Comparison of ENCODE assay signal across 10 cellular contexts in the genomic region with DNA sequence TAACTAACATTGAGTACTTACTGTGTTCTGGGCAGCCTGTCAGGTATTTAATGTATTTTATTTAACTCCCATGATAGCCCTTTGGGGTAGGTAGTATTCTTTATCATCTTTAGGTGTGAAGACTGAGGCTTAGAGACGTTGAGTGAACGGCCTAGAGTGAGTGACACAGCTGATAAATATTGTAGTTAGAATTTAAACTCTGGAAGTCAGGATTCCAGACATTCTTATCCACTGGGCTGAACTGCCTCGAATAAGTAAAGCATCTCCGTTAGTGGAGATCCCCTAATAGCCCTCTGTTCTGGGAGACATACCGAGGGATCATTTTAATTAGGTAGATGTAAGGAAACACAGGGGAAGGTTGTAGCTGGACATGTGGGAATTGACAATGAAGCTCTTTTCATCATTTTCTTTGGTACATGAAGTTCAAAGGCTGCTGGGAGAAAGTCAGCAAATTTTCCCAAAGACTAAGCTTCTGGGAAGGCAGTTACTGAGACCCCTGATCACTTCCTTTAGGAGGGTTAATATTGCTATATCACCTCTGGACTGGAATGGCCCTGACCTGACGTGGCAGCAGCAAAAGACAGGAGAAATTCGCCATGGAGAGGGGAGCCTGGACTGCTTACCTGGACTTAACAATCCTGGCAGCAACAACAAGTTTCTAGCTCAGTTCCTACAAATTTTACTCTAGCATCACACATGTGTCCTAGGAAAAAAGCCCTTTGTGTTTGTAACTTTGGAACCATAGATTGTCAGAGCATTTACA. TPM values are rescaled to one million over a fixed set of nuclear protein-coding genes. Genes with fewer than 3 reads are reported as not detected.
A peak's percentile ranks its signal among the peaks of the same experiment; 100 is the strongest.
DNase-seq lines count a peak whose midpoint lies in the region; ATAC-seq and TF ChIP-seq lines count a peak whose summit lies in the region.
"Had no signal": no experiment of that assay in that cellular context is flagged by ENCODE, and none has a peak within 500 bp of the region (broad histone marks: within the 10 kb centered on the region; RNA-seq: fewer than 3 reads in every experiment).

No MANE protein-coding gene starts in this region.

- no peak overlapping the region for H2BK20ac ChIP-seq in IMR-90 (ENCODE audit: low read depth, low read length)

- no peaks in the 10 kb centered on the region for H3K79me1 ChIP-seq in IMR-90 (ENCODE audit: low read depth in 1 of 2, low read length in 2 of 2)

- H4K20me1 ChIP-seq in IMR-90 (ENCODE audit: insufficient read depth, low read length): no peaks in the 10 kb centered on the region

- peak overlapping the region; percentile 57 for H3K4me3 Mint-ChIP-seq in CD8-positive, alpha-beta T cell
- H3K4me3 Mint-ChIP-seq in neural crest cell: peak overlapping the region; percentile 50
- H3K4me3 Mint-ChIP-seq in effector memory CD8-positive, alpha-beta T cell: no peak overlapping the region

- H4K5ac ChIP-seq in IMR-90 (ENCODE audit: low read depth, low read length): no peak overlapping the region

- TF ChIP-seq RAD21 in IMR-90 (IDR thresholded peaks at IDR 0.05; ENCODE audit: low read length): no peak

- intact Hi-C loops in CD8-positive, alpha-beta T cell (cut with DNase I, micrococcal nuclease): loop anchor here (1.0 to 10.0 kb wide), 8 partner anchors 12 to 1054 kb away; partner anchors contain the start of genes CLASP2 (in 2 of the 2) and PDCD6IP (in 1 of the 2)
- intact Hi-C loops in IMR-90 (cut with micrococcal nuclease) (loop anchor here (1.0 to 10.0 kb wide), 4 partner anchors 150 to 840 kb away; no protein-coding TSS in a partner anchor), dorsolateral prefrontal cortex (cut with DNase I) (loop anchor here (5.0 kb wide), 2 partner anchors 69 to 149 kb away; partner anchors contain the start of gene CLASP2 (in 1 of the 2))

- H3K4me1 ChIP-seq in CD8-positive, alpha-beta T cell (ENCODE audit: insufficient read depth, low read length): no peaks in the 10 kb centered on the region
- H3K4me1 ChIP-seq in IMR-90 (ENCODE audit: control insufficient read depth, insufficient read depth, low read length): peaks cover 2% of the 10 kb centered on the region

- H3K27ac Mint-ChIP-seq in CD8-positive, alpha-beta T cell: no peak overlapping the region
- no peak overlapping the region for H3K27ac Mint-ChIP-seq in neural crest cell (ENCODE audit: unreplicated experiment)
- H3K27ac Mint-ChIP-seq in effector memory CD8-positive, alpha-beta T cell: no peak overlapping the region

- TF ChIP-seq CTCF in CD8-positive, alpha-beta T cell (IDR thresholded peaks at IDR 0.05): no peak
- TF ChIP-seq CTCF in IMR-90 (conservative IDR thresholded peaks at IDR 0.05; ENCODE audit: low read depth, low read length): no peak
- no peak for TF ChIP-seq CTCF in dorsolateral prefrontal cortex (IDR thresholded peaks at IDR 0.05 in 54 of 56, conservative IDR thresholded peaks at IDR 0.05 in 2 of 56; ENCODE audit: low read depth in 1 of 56, partially characterized antibody in 56 of 56)
- no peak for TF ChIP-seq CTCF in neural crest cell (conservative IDR thresholded peaks at IDR 0.05)

- H3K27me3 ChIP-seq in CD8-positive, alpha-beta T cell (ENCODE audit: insufficient read depth, low read length): no peaks in the 10 kb centered on the region
- H3K27me3 ChIP-seq in IMR-90 (ENCODE audit: control insufficient read depth, insufficient read depth, low read length) (no peaks in the 10 kb centered on the region), dorsolateral prefrontal cortex (no peaks in the 10 kb centered on the region)
- H3K27me3 ChIP-seq: tibial nerve had no signal

- no peak overlapping the region for H3K4me3 ChIP-seq in CD8-positive, alpha-beta T cell (ENCODE audit: low read depth, low read length)
- no peak overlapping the region for H3K4me3 ChIP-seq in IMR-90 (ENCODE audit: insufficient read depth, low read depth, low read length)
- peak overlapping the region; percentile 18 to 72 (median 52) for H3K4me3 ChIP-seq in dorsolateral prefrontal cortex

- no peak for ATAC-seq in CD8-positive, alpha-beta T cell
- ATAC-seq in IMR-90 (ENCODE audit: low read depth): peak; percentile 44
- ATAC-seq in effector memory CD8-positive, alpha-beta T cell (replicated peaks): no peak
- no peak for ATAC-seq in GM18520 (IDR thresholded peaks at IDR 0.05; ENCODE audit: unreplicated experiment)
- no peak for ATAC-seq in HG02885 (IDR thresholded peaks at IDR 0.05; ENCODE audit: poor library complexity, unreplicated experiment)

- H2AFZ ChIP-seq in IMR-90 (replicated peaks; ENCODE audit: low read length, poor library complexity): peak overlapping the region; percentile 79

- H4K91ac ChIP-seq in IMR-90 (ENCODE audit: insufficient read depth, low read depth, low read length): no peak overlapping the region

- no peak for DNase-seq in CD8-positive, alpha-beta T cell
- DNase-seq in IMR-90: no peak
- no peak for DNase-seq in dorsolateral prefrontal cortex
- no peak for DNase-seq in neural crest cell (ENCODE audit: low read depth, low spot score)
- no peak for DNase-seq in inferior parietal cortex (ENCODE audit: extremely low spot score)
- DNase-seq in effector memory CD8-positive, alpha-beta T cell: no peak
- DNase-seq: GOT3 had no signal

- no peak overlapping the region for H3K23ac ChIP-seq in IMR-90 (ENCODE audit: low read depth, low read length)

- H3K27me3 Mint-ChIP-seq in CD8-positive, alpha-beta T cell (ENCODE audit: low read depth): peaks cover 18% of the 10 kb centered on the region
- peaks cover 30% of the 10 kb centered on the region for H3K27me3 Mint-ChIP-seq in neural crest cell (ENCODE audit: low read depth)
- H3K27me3 Mint-ChIP-seq in effector memory CD8-positive, alpha-beta T cell: peaks cover 0 to 14% of the 10 kb centered on the region in 2 donors

- H3K9me3 ChIP-seq in CD8-positive, alpha-beta T cell (ENCODE audit: low read length): no peaks in the 10 kb centered on the region
- H3K9me3 ChIP-seq in IMR-90 (ENCODE audit: control insufficient read depth, insufficient read depth, low read length): no peaks in the 10 kb centered on the region
- H3K9me3 ChIP-seq: tibial nerve had no signal

- H3K9ac ChIP-seq in IMR-90 (ENCODE audit: low read depth, low read length): no peak overlapping the region

- BruUV-seq in IMR-90 (replicated peaks; lab: Mats Ljungman, UMichigan): no TSS peak

- H2AK9ac ChIP-seq in IMR-90 (replicated peaks; ENCODE audit: low read depth, low read length, poor library complexity): no peak overlapping the region

- peak overlapping the region; percentile 3; the same call in 1 of the 2 replicates for H3K14ac ChIP-seq in IMR-90 (replicated peaks; ENCODE audit: low read depth, low read length)

- H4K8ac ChIP-seq in IMR-90 (ENCODE audit: low read depth in 2 of 2, low read length in 2 of 2): 0 out of 4 replicates have a peak overlapping the region, but pooled peaks of 1 of the 2 experiments have one; percentile 48

- POLR2A ChIA-PET in CD8-positive, alpha-beta T cell (lab: Charles Lee): interaction anchor here (1.2 to 1.7 kb wide), 2 partner anchors 8 to 655 kb away, joined by 3 to 6 read pairs; no protein-coding TSS in a partner anchor
- POLR2A ChIA-PET in IMR-90 (lab: Charles Lee; ENCODE audit: unreplicated experiment): interaction anchor here (0.6 kb wide), 2 partner anchors 49 to 71 kb away, joined by 3 to 4 read pairs; no protein-coding TSS in a partner anchor

- H3K9me1 ChIP-seq in IMR-90 (ENCODE audit: insufficient read depth, low read length): peaks cover 1% of the 10 kb centered on the region; the same call in 1 of the 2 replicates

- H3K36me3 ChIP-seq in CD8-positive, alpha-beta T cell (ENCODE audit: insufficient read depth, low read length): no peaks in the 10 kb centered on the region
- no peaks in the 10 kb centered on the region for H3K36me3 ChIP-seq in IMR-90 (ENCODE audit: control insufficient read depth, insufficient read depth, low read length)
- H3K36me3 ChIP-seq: tibial nerve had no signal

- H2AK5ac ChIP-seq in IMR-90 (ENCODE audit: low read depth, low read length): no peak overlapping the region

- H3K4me2 ChIP-seq in IMR-90 (ENCODE audit: low read depth, low read length): peak overlapping the region; percentile 80; the same call in 1 of the 2 replicates

- WGBS in IMR-90 (ENCODE audit: extremely low coverage in 2 of 2, insufficient read length in 1 of 2), 2 experiments: no CpG with 5 or more reads among the region's 7 CpGs

- no peaks in the 10 kb centered on the region for H3K36me3 Mint-ChIP-seq in CD8-positive, alpha-beta T cell
- no peaks in the 10 kb centered on the region for H3K36me3 Mint-ChIP-seq in neural crest cell (ENCODE audit: low read depth)
- no peaks in the 10 kb centered on the region for H3K36me3 Mint-ChIP-seq in effector memory CD8-positive, alpha-beta T cell (ENCODE audit: insufficient read depth)

- CTCF ChIA-PET in CD8-positive, alpha-beta T cell (lab: Charles Lee): interaction anchor here (0.5 to 5.1 kb wide), 45 partner anchors 8 to 1051 kb away, joined by 3 to 44 read pairs (median 4); partner anchors contain the start of genes PDCD6IP and UBP1
- CTCF ChIA-PET in IMR-90 (lab: Yijun Ruan, JAX): interaction anchor here (0.5 to 1.8 kb wide), 16 partner anchors 8 to 1027 kb away, joined by 3 to 12 read pairs (median 3); partner anchors contain the start of gene PDCD6IP

- in situ Hi-C loops in IMR-90 (cut with MboI; ENCODE audit: low sequenced_read_pairs): loop anchor here (5.0 to 25.0 kb wide), 3 partner anchors 149 to 824 kb away; partner anchors contain the start of gene CCR4

- no peak overlapping the region for H2BK120ac ChIP-seq in IMR-90 (ENCODE audit: low read depth, low read length)

- peak overlapping the region; percentile 4; the same call in 1 of the 3 replicates for H2BK15ac ChIP-seq in IMR-90 (ENCODE audit: low read depth, low read length)

- H3K56ac ChIP-seq in IMR-90 (ENCODE audit: extremely low read depth, insufficient read depth, low read length): no peak overlapping the region

- no peak overlapping the region for H2BK5ac ChIP-seq in IMR-90 (ENCODE audit: low read depth, low read length, poor library complexity, severe bottlenecking)

- no peaks in the 10 kb centered on the region for H3K9me3 Mint-ChIP-seq in CD8-positive, alpha-beta T cell
- no peaks in the 10 kb centered on the region for H3K9me3 Mint-ChIP-seq in neural crest cell
- no peaks in the 10 kb centered on the region for H3K9me3 Mint-ChIP-seq in effector memory CD8-positive, alpha-beta T cell

- TF ChIP-seq POLR2A in IMR-90 (IDR thresholded peaks at IDR 0.05; ENCODE audit: low read depth, low read length): no peak

- no peak overlapping the region for H3K4ac ChIP-seq in IMR-90 (ENCODE audit: low read depth, low read length)

- dilution Hi-C loops in IMR-90 (cut with HindIII; ENCODE audit: low sequenced_read_pairs, unreplicated experiment): no loop called here

- H3K18ac ChIP-seq in IMR-90 (ENCODE audit: low read depth, low read length): no peak overlapping the region

- H3K27ac ChIP-seq in CD8-positive, alpha-beta T cell (ENCODE audit: low read depth, low read length): no peak overlapping the region
- H3K27ac ChIP-seq in IMR-90 (ENCODE audit: insufficient read depth, low read length): no peak overlapping the region
- no peak overlapping the region for H3K27ac ChIP-seq in dorsolateral prefrontal cortex
- H3K27ac ChIP-seq: tibial nerve had no signal

- peaks cover 2% of the 10 kb centered on the region for H3K4me1 Mint-ChIP-seq in CD8-positive, alpha-beta T cell (ENCODE audit: low read depth)
- H3K4me1 Mint-ChIP-seq in neural crest cell: peaks cover 11% of the 10 kb centered on the region
- H3K4me1 Mint-ChIP-seq in effector memory CD8-positive, alpha-beta T cell (ENCODE audit: low read depth in 2 of 2): no peaks in the 10 kb centered on the region

RNA-seq across cellular contexts. Expression of gene PDCD6IP, which starts 11.7 kb away (rescaled TPM):
- total RNA-seq in CD8-positive, alpha-beta T cell: 10 to 100 TPM; 84.7 to 92.4 TPM
- 68.1 and 76.1 TPM in 2 replicates for total RNA-seq in IMR-90 (2012; rRNA removed)
- polyA plus RNA-seq in IMR-90 (2012; rRNA removed): 78.3 and 134 TPM in 2 replicates
- polyA plus RNA-seq in IMR-90 (2012; cell fraction: cytosol; rRNA removed): 14.9 and 61.1 TPM in 2 replicates
- polyA plus RNA-seq in IMR-90 (2012; cell fraction: nucleus; rRNA removed; ENCODE audit: low replicate concordance): 235 TPM in 2 replicates
- total RNA-seq in dorsolateral prefrontal cortex: 100 to 1,000 TPM; 129 to 240 (median 172) TPM
- 142 and 150 TPM in 2 replicates for total RNA-seq in neural crest cell

Comparison
In these comparisons a context has a peak if more than half of its experiments do, and no peak if none do; other contexts are left out.
1. H3K4me3 ChIP-seq: peak in dorsolateral prefrontal cortex (59 of 59); none in CD8-positive, alpha-beta T cell (single experiment) and IMR-90 (single experiment).
2. H3K4me3 Mint-ChIP-seq: peak in CD8-positive, alpha-beta T cell (single experiment) and neural crest cell (single experiment); none in effector memory CD8-positive, alpha-beta T cell (0 of 2).